Comparison of ENCODE assay signal across 1 cellular context in the genomic region with DNA sequence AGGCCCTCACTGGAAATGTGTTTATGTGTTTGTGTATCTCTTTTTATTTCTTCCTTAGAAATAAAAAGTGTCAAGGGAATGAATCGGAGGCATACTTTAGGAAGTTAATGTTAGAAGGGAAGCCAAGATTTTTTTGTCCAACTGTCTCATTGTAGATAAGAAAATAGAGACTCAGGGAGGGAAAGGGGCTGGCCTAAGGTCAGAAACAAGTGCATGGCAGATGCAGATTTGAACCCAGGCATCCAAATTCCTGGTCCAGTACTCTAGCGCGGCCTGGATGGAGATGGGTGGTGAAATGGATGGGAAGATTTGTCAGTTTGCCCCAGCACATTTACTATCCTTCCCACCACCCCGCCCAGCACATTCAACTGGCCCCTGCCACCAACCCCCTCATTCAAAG.
TF ChIP-seq lines count a peak whose summit lies in the region.

No MANE protein-coding gene starts in this region.

TF ChIP-seq in GM23338, 12 proteins besides CTCF, POLR2A, EP300 and RAD21 (continued from another document):
- TF ChIP-seq, protein P1, sequence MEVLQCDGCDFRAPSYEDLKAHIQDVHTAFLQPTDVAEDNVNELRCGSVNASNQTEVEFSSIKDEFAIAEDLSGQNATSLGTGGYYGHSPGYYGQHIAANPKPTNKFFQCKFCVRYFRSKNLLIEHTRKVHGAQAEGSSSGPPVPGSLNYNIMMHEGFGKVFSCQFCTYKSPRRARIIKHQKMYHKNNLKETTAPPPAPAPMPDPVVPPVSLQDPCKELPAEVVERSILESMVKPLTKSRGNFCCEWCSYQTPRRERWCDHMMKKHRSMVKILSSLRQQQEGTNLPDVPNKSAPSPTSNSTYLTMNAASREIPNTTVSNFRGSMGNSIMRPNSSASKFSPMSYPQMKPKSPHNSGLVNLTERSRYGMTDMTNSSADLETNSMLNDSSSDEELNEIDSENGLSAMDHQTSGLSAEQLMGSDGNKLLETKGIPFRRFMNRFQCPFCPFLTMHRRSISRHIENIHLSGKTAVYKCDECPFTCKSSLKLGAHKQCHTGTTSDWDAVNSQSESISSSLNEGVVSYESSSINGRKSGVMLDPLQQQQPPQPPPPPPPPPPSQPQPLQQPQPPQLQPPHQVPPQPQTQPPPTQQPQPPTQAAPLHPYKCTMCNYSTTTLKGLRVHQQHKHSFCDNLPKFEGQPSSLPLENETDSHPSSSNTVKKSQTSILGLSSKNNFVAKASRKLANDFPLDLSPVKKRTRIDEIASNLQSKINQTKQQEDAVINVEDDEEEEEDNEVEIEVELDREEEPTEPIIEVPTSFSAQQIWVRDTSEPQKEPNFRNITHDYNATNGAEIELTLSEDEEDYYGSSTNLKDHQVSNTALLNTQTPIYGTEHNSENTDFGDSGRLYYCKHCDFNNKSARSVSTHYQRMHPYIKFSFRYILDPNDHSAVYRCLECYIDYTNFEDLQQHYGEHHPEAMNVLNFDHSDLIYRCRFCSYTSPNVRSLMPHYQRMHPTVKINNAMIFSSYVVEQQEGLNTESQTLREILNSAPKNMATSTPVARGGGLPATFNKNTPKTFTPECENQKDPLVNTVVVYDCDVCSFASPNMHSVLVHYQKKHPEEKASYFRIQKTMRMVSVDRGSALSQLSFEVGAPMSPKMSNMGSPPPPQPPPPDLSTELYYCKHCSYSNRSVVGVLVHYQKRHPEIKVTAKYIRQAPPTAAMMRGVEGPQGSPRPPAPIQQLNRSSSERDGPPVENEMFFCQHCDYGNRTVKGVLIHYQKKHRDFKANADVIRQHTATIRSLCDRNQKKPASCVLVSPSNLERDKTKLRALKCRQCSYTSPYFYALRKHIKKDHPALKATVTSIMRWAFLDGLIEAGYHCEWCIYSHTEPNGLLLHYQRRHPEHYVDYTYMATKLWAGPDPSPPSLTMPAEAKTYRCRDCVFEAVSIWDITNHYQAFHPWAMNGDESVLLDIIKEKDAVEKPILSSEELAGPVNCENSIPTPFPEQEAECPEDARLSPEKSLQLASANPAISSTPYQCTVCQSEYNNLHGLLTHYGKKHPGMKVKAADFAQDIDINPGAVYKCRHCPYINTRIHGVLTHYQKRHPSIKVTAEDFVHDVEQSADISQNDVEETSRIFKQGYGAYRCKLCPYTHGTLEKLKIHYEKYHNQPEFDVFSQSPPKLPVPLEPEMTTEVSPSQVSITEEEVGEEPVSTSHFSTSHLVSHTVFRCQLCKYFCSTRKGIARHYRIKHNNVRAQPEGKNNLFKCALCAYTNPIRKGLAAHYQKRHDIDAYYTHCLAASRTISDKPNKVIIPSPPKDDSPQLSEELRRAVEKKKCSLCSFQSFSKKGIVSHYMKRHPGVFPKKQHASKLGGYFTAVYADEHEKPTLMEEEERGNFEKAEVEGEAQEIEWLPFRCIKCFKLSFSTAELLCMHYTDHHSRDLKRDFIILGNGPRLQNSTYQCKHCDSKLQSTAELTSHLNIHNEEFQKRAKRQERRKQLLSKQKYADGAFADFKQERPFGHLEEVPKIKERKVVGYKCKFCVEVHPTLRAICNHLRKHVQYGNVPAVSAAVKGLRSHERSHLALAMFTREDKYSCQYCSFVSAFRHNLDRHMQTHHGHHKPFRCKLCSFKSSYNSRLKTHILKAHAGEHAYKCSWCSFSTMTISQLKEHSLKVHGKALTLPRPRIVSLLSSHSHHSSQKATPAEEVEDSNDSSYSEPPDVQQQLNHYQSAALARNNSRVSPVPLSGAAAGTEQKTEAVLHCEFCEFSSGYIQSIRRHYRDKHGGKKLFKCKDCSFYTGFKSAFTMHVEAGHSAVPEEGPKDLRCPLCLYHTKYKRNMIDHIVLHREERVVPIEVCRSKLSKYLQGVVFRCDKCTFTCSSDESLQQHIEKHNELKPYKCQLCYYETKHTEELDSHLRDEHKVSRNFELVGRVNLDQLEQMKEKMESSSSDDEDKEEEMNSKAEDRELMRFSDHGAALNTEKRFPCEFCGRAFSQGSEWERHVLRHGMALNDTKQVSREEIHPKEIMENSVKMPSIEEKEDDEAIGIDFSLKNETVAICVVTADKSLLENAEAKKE (CRISPR knock-in tag; IDR thresholded peaks at IDR 0.05), result no peak
- TF ChIP-seq ZNF331 (CRISPR knock-in tag; IDR thresholded peaks at IDR 0.05; ENCODE audit: low read depth) (no peak), NANOG (IDR thresholded peaks at IDR 0.05; ENCODE audit: borderline replicate concordance) (no peak), ZNF114 (CRISPR knock-in tag; IDR thresholded peaks at IDR 0.05) (no peak), EZH2 (IDR thresholded peaks at IDR 0.05; ENCODE audit: low read depth, unreplicated experiment) (no peak)
- TF ChIP-seq, protein P2, sequence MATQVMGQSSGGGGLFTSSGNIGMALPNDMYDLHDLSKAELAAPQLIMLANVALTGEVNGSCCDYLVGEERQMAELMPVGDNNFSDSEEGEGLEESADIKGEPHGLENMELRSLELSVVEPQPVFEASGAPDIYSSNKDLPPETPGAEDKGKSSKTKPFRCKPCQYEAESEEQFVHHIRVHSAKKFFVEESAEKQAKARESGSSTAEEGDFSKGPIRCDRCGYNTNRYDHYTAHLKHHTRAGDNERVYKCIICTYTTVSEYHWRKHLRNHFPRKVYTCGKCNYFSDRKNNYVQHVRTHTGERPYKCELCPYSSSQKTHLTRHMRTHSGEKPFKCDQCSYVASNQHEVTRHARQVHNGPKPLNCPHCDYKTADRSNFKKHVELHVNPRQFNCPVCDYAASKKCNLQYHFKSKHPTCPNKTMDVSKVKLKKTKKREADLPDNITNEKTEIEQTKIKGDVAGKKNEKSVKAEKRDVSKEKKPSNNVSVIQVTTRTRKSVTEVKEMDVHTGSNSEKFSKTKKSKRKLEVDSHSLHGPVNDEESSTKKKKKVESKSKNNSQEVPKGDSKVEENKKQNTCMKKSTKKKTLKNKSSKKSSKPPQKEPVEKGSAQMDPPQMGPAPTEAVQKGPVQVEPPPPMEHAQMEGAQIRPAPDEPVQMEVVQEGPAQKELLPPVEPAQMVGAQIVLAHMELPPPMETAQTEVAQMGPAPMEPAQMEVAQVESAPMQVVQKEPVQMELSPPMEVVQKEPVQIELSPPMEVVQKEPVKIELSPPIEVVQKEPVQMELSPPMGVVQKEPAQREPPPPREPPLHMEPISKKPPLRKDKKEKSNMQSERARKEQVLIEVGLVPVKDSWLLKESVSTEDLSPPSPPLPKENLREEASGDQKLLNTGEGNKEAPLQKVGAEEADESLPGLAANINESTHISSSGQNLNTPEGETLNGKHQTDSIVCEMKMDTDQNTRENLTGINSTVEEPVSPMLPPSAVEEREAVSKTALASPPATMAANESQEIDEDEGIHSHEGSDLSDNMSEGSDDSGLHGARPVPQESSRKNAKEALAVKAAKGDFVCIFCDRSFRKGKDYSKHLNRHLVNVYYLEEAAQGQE (IDR thresholded peaks at IDR 0.05; ENCODE audit: unreplicated experiment), result no peak
TF ChIP-seq in GM23338: peak in this region for 0.
